12 cellular contexts compared by ENCODE assay signal in genomic region chr6:14711704-14712397, GRCh38.
DNase-seq lines count a peak whose midpoint lies in the region; ATAC-seq and TF ChIP-seq lines count a peak whose summit lies in the region.
"Had no signal": no experiment of that assay in that cellular context is flagged by ENCODE, and none has a peak within 500 bp of the region (broad histone marks: within the 10 kb centered on the region; RNA-seq: fewer than 3 reads in every experiment).

No MANE protein-coding gene starts in this region.

- TF ChIP-seq CTCF in Loucy (conservative IDR thresholded peaks at IDR 0.05; ENCODE audit: low read length) (no peak), testis (IDR thresholded peaks at IDR 0.05) (no peak)

- peaks cover 69% of the 10 kb centered on the region for H3K4me1 Mint-ChIP-seq in activated T-cell treated with anti-CD3 and anti-CD28 coated beads, Interleukin-2, amount 50 U/mL, for 24 hours (ENCODE audit: low read depth)

- H3K9me3 Mint-ChIP-seq in activated T-cell treated with anti-CD3 and anti-CD28 coated beads, Interleukin-2, amount 50 U/mL, for 24 hours: peaks cover 2% of the 10 kb centered on the region

- ATAC-seq in HG02938 (IDR thresholded peaks at IDR 0.05; ENCODE audit: unreplicated experiment): no peak

- no peaks in the 10 kb centered on the region for H3K9me2 ChIP-seq in Loucy (replicated peaks; ENCODE audit: low read depth, low read length)

- no peak overlapping the region for H3K4me3 Mint-ChIP-seq in activated T-cell treated with anti-CD3 and anti-CD28 coated beads, Interleukin-2, amount 50 U/mL, for 24 hours
- H3K4me3 Mint-ChIP-seq: CD8-positive, alpha-beta T cell; type B pancreatic cell had no signal

- H3K9me3 ChIP-seq in Loucy (ENCODE audit: insufficient read depth, low read depth, low read length): no peaks in the 10 kb centered on the region
- H3K9me3 ChIP-seq in skeletal muscle satellite cell (replicated peaks; ENCODE audit: low read length): no peaks in the 10 kb centered on the region
- no peaks in the 10 kb centered on the region for H3K9me3 ChIP-seq in testis

- H3K9ac ChIP-seq in Loucy (ENCODE audit: low read depth, low read length, poor library complexity, severe bottlenecking) (peak overlapping the region; percentile 68), skeletal muscle satellite cell (ENCODE audit: low read depth, low read length) (peak overlapping the region; percentile 79)

- no peaks in the 10 kb centered on the region for H3F3A ChIP-seq in Loucy (ENCODE audit: low read depth)

- no peaks in the 10 kb centered on the region for H3K36me3 ChIP-seq in Loucy (ENCODE audit: insufficient read depth, low read length)
- H3K36me3 ChIP-seq in skeletal muscle satellite cell (ENCODE audit: insufficient read depth, low read length): no peaks in the 10 kb centered on the region
- H3K36me3 ChIP-seq in testis (ENCODE audit: low read depth, missing control alignments): no peaks in the 10 kb centered on the region

- no peak overlapping the region for H3K4me2 ChIP-seq in Loucy (ENCODE audit: low read depth, low read length, poor library complexity, severe bottlenecking)
- no peak overlapping the region for H3K4me2 ChIP-seq in skeletal muscle satellite cell (ENCODE audit: low read length)

- no peaks in the 10 kb centered on the region for H4K20me1 ChIP-seq in Loucy (ENCODE audit: insufficient read depth, low read length, poor library complexity, severe bottlenecking)

- peaks cover 72% of the 10 kb centered on the region for H3K4me1 ChIP-seq in Loucy (ENCODE audit: insufficient read depth, low read length, poor library complexity, severe bottlenecking)
- H3K4me1 ChIP-seq in skeletal muscle satellite cell (ENCODE audit: control insufficient read depth, insufficient read depth, low read length): peaks cover 67% of the 10 kb centered on the region
- H3K4me1 ChIP-seq in testis: no peaks in the 10 kb centered on the region

- H3K27ac ChIP-seq in testis: no peak overlapping the region

- no peaks in the 10 kb centered on the region for H3K36me3 Mint-ChIP-seq in activated T-cell treated with anti-CD3 and anti-CD28 coated beads, Interleukin-2, amount 50 U/mL, for 24 hours (ENCODE audit: low read depth)
- H3K36me3 Mint-ChIP-seq: CD8-positive, alpha-beta T cell; type B pancreatic cell had no signal

- H2AFZ ChIP-seq in Loucy (ENCODE audit: low read length): no peak overlapping the region

- H3K27me3 Mint-ChIP-seq in activated T-cell treated with anti-CD3 and anti-CD28 coated beads, Interleukin-2, amount 50 U/mL, for 24 hours: no peaks in the 10 kb centered on the region

- H3K4me3 ChIP-seq in Loucy (ENCODE audit: low read length, poor library complexity, severe bottlenecking) (no peak overlapping the region), skeletal muscle satellite cell (ENCODE audit: low read length) (no peak overlapping the region), testis (no peak overlapping the region)

- H3K27me3 ChIP-seq in Loucy (ENCODE audit: insufficient read depth, low read length, poor library complexity, severe bottlenecking): no peaks in the 10 kb centered on the region
- no peaks in the 10 kb centered on the region for H3K27me3 ChIP-seq in skeletal muscle satellite cell (ENCODE audit: control insufficient read depth, insufficient read depth, low read length)
- no peaks in the 10 kb centered on the region for H3K27me3 ChIP-seq in testis

- 85 to 93% methylated on average over 7 of the region's 7 CpGs for WGBS in testis, 2 donors

- no peaks in the 10 kb centered on the region for H3K79me2 ChIP-seq in Loucy (ENCODE audit: insufficient read depth, low read length)

- no peak for DNase-seq in activated T-cell treated with anti-CD3 and anti-CD28 coated beads, Interleukin-2, amount 50 U/mL, for 24 hours
- no peak for DNase-seq in activated T-cell treated with anti-CD3 and anti-CD28 coated beads for 4 hours
- DNase-seq in erythroblast (lab: John Stamatoyannopoulos, UW): peak; percentile 17 to 57
- DNase-seq in testis: no peak
- DNase-seq in NCI-H2029 (lab: John Stamatoyannopoulos, UW): no peak
- DNase-seq: activated gamma-delta T cell; CD8-positive, alpha-beta T cell; retina had no signal

- peak overlapping the region; percentile 94 for H3K27ac Mint-ChIP-seq in activated T-cell treated with anti-CD3 and anti-CD28 coated beads, Interleukin-2, amount 50 U/mL, for 24 hours
- H3K27ac Mint-ChIP-seq: CD8-positive, alpha-beta T cell; type B pancreatic cell had no signal

- no peak for TF ChIP-seq POLR2A in erythroblast (IDR thresholded peaks at IDR 0.05; ENCODE audit: low read length)
- TF ChIP-seq POLR2A in testis (IDR thresholded peaks at IDR 0.05): no peak

- intact Hi-C loops in testis (cut with DNase I; ENCODE audit: low total_unique reads): no loop called here

Comparison
In these comparisons a context has a peak if more than half of its experiments do, and no peak if none do; other contexts are left out.
1. DNase-seq: peak in erythroblast (2 of 2); none in activated T-cell treated with anti-CD3 and anti-CD28 coated beads, Interleukin-2, amount 50 U/mL, for 24 hours (single experiment), activated T-cell treated with anti-CD3 and anti-CD28 coated beads for 4 hours (single experiment), testis (single experiment) and NCI-H2029 (single experiment).